In genomic region chr5:18533137-18533536, GRCh38 we compare ENCODE assay signal across 1 cellular context.
TF ChIP-seq lines count a peak whose summit lies in the region.

No MANE protein-coding gene starts in this region.

TF ChIP-seq in GM23338, 12 proteins besides CTCF, POLR2A, EP300 and RAD21 (continued from another document):
- TF ChIP-seq, protein P1, sequence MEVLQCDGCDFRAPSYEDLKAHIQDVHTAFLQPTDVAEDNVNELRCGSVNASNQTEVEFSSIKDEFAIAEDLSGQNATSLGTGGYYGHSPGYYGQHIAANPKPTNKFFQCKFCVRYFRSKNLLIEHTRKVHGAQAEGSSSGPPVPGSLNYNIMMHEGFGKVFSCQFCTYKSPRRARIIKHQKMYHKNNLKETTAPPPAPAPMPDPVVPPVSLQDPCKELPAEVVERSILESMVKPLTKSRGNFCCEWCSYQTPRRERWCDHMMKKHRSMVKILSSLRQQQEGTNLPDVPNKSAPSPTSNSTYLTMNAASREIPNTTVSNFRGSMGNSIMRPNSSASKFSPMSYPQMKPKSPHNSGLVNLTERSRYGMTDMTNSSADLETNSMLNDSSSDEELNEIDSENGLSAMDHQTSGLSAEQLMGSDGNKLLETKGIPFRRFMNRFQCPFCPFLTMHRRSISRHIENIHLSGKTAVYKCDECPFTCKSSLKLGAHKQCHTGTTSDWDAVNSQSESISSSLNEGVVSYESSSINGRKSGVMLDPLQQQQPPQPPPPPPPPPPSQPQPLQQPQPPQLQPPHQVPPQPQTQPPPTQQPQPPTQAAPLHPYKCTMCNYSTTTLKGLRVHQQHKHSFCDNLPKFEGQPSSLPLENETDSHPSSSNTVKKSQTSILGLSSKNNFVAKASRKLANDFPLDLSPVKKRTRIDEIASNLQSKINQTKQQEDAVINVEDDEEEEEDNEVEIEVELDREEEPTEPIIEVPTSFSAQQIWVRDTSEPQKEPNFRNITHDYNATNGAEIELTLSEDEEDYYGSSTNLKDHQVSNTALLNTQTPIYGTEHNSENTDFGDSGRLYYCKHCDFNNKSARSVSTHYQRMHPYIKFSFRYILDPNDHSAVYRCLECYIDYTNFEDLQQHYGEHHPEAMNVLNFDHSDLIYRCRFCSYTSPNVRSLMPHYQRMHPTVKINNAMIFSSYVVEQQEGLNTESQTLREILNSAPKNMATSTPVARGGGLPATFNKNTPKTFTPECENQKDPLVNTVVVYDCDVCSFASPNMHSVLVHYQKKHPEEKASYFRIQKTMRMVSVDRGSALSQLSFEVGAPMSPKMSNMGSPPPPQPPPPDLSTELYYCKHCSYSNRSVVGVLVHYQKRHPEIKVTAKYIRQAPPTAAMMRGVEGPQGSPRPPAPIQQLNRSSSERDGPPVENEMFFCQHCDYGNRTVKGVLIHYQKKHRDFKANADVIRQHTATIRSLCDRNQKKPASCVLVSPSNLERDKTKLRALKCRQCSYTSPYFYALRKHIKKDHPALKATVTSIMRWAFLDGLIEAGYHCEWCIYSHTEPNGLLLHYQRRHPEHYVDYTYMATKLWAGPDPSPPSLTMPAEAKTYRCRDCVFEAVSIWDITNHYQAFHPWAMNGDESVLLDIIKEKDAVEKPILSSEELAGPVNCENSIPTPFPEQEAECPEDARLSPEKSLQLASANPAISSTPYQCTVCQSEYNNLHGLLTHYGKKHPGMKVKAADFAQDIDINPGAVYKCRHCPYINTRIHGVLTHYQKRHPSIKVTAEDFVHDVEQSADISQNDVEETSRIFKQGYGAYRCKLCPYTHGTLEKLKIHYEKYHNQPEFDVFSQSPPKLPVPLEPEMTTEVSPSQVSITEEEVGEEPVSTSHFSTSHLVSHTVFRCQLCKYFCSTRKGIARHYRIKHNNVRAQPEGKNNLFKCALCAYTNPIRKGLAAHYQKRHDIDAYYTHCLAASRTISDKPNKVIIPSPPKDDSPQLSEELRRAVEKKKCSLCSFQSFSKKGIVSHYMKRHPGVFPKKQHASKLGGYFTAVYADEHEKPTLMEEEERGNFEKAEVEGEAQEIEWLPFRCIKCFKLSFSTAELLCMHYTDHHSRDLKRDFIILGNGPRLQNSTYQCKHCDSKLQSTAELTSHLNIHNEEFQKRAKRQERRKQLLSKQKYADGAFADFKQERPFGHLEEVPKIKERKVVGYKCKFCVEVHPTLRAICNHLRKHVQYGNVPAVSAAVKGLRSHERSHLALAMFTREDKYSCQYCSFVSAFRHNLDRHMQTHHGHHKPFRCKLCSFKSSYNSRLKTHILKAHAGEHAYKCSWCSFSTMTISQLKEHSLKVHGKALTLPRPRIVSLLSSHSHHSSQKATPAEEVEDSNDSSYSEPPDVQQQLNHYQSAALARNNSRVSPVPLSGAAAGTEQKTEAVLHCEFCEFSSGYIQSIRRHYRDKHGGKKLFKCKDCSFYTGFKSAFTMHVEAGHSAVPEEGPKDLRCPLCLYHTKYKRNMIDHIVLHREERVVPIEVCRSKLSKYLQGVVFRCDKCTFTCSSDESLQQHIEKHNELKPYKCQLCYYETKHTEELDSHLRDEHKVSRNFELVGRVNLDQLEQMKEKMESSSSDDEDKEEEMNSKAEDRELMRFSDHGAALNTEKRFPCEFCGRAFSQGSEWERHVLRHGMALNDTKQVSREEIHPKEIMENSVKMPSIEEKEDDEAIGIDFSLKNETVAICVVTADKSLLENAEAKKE (CRISPR knock-in tag; IDR thresholded peaks at IDR 0.05) = no peak
- TF ChIP-seq EZH2phosphoT487 (IDR thresholded peaks at IDR 0.05; ENCODE audit: unreplicated experiment) (no peak), CREB1 (CRISPR knock-in tag; IDR thresholded peaks at IDR 0.05; ENCODE audit: low read depth) (no peak), ZNF114 (CRISPR knock-in tag; IDR thresholded peaks at IDR 0.05) (no peak), NANOG (IDR thresholded peaks at IDR 0.05; ENCODE audit: borderline replicate concordance) (no peak)
- TF ChIP-seq, protein P2, sequence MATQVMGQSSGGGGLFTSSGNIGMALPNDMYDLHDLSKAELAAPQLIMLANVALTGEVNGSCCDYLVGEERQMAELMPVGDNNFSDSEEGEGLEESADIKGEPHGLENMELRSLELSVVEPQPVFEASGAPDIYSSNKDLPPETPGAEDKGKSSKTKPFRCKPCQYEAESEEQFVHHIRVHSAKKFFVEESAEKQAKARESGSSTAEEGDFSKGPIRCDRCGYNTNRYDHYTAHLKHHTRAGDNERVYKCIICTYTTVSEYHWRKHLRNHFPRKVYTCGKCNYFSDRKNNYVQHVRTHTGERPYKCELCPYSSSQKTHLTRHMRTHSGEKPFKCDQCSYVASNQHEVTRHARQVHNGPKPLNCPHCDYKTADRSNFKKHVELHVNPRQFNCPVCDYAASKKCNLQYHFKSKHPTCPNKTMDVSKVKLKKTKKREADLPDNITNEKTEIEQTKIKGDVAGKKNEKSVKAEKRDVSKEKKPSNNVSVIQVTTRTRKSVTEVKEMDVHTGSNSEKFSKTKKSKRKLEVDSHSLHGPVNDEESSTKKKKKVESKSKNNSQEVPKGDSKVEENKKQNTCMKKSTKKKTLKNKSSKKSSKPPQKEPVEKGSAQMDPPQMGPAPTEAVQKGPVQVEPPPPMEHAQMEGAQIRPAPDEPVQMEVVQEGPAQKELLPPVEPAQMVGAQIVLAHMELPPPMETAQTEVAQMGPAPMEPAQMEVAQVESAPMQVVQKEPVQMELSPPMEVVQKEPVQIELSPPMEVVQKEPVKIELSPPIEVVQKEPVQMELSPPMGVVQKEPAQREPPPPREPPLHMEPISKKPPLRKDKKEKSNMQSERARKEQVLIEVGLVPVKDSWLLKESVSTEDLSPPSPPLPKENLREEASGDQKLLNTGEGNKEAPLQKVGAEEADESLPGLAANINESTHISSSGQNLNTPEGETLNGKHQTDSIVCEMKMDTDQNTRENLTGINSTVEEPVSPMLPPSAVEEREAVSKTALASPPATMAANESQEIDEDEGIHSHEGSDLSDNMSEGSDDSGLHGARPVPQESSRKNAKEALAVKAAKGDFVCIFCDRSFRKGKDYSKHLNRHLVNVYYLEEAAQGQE (IDR thresholded peaks at IDR 0.05; ENCODE audit: unreplicated experiment) = no peak
